In genomic region chr6:14921878-14922277, GRCh38 we compare ENCODE assay signal across 12 cellular contexts.
DNase-seq lines count a peak whose midpoint lies in the region; ATAC-seq and TF ChIP-seq lines count a peak whose summit lies in the region.
"Had no signal": no experiment of that assay in that cellular context is flagged by ENCODE, and none has a peak within 500 bp of the region (broad histone marks: within the 10 kb centered on the region; RNA-seq: fewer than 3 reads in every experiment).

No MANE protein-coding gene starts in this region.

- H3K36me3 ChIP-seq in esophagus squamous epithelium: no peaks in the 10 kb centered on the region
- H3K36me3 ChIP-seq in muscle layer of duodenum (ENCODE audit: control insufficient read depth in 1 of 2, insufficient read depth in 2 of 2, low read length in 2 of 2): no peaks in the 10 kb centered on the region
- H3K36me3 ChIP-seq in upper lobe of right lung: no peaks in the 10 kb centered on the region

- no peak for TF ChIP-seq CTCF in esophagus squamous epithelium (IDR thresholded peaks at IDR 0.05)
- TF ChIP-seq CTCF in upper lobe of right lung (IDR thresholded peaks at IDR 0.05): no peak

- peak; percentile 60 for ATAC-seq in Right ventricle myocardium inferior
- peak; percentile 70 for ATAC-seq in upper lobe of right lung
- no peak for ATAC-seq in GM19452 (IDR thresholded peaks at IDR 0.05; ENCODE audit: unreplicated experiment)
- ATAC-seq: stimulated activated naive CD8-positive, alpha-beta T cell treated with anti-CD3 and anti-CD28 coated beads, Interleukin-15, amount 100 ng/mL, for 72 hours had no signal

- H3K4me3 ChIP-seq in esophagus squamous epithelium (no peak overlapping the region), muscle layer of duodenum (ENCODE audit: low read depth in 1 of 2, low read length in 2 of 2) (no peak overlapping the region), upper lobe of right lung (no peak overlapping the region)

- H3K27me3 ChIP-seq in esophagus squamous epithelium: no peaks in the 10 kb centered on the region
- H3K27me3 ChIP-seq in muscle layer of duodenum (ENCODE audit: low read depth, low read length): no peaks in the 10 kb centered on the region
- no peaks in the 10 kb centered on the region for H3K27me3 ChIP-seq in upper lobe of right lung

- no peaks in the 10 kb centered on the region for H3K9me3 ChIP-seq in esophagus squamous epithelium
- H3K9me3 ChIP-seq in muscle layer of duodenum (ENCODE audit: control insufficient read depth in 1 of 2, low read length in 2 of 2): no peaks in the 10 kb centered on the region
- no peaks in the 10 kb centered on the region for H3K9me3 ChIP-seq in upper lobe of right lung

- intact Hi-C loops in Right ventricle myocardium inferior (cut with DNase I) (no loop called here), cardiac septum (cut with DNase I) (no loop called here), esophagus squamous epithelium (cut with DNase I) (no loop called here), upper lobe of right lung (cut with DNase I) (no loop called here)

- 78 to 82% methylated on average over 6 to 7 of the region's 7 CpGs for whole genome bisulfite sequencing in esophagus squamous epithelium, 2 donors

- DNase-seq in Right ventricle myocardium inferior (ENCODE audit: missing footprints) (no peak), cardiac septum (ENCODE audit: low spot score) (no peak), esophagus squamous epithelium (lab: John Stamatoyannopoulos, UW) (no peak), upper lobe of right lung (no peak), AG08396 (ENCODE audit: low spot score) (no peak), NCI-H524 (lab: John Stamatoyannopoulos, UW) (no peak)
- DNase-seq: 8988T; DND-41; NCI-H1694; stimulated activated naive CD8-positive, alpha-beta T cell treated with anti-CD3 and anti-CD28 coated beads, Interleukin-15, amount 100 ng/mL, for 72 hours had no signal

- peaks cover 6 to 38% (median 13%) of the 10 kb centered on the region in 3 donors for H3K4me1 ChIP-seq in esophagus squamous epithelium
- H3K4me1 ChIP-seq in muscle layer of duodenum (ENCODE audit: control insufficient read depth in 1 of 2, insufficient read depth in 2 of 2, low read length in 2 of 2): peaks cover 6 to 16% of the 10 kb centered on the region in 2 donors
- peaks cover 17% of the 10 kb centered on the region for H3K4me1 ChIP-seq in upper lobe of right lung

- no peak for TF ChIP-seq POLR2A in esophagus squamous epithelium (IDR thresholded peaks at IDR 0.05)

- peak overlapping the region in 3 of 4 donors; percentile 36 to 74 (median 72) for H3K27ac ChIP-seq in esophagus squamous epithelium
- peak overlapping the region; percentile 53 for H3K27ac ChIP-seq in muscle layer of duodenum (ENCODE audit: low read length)
- H3K27ac ChIP-seq in upper lobe of right lung: peak overlapping the region; percentile 66
